Comparison of ENCODE assay signal across 8 cellular contexts in the genomic region with DNA sequence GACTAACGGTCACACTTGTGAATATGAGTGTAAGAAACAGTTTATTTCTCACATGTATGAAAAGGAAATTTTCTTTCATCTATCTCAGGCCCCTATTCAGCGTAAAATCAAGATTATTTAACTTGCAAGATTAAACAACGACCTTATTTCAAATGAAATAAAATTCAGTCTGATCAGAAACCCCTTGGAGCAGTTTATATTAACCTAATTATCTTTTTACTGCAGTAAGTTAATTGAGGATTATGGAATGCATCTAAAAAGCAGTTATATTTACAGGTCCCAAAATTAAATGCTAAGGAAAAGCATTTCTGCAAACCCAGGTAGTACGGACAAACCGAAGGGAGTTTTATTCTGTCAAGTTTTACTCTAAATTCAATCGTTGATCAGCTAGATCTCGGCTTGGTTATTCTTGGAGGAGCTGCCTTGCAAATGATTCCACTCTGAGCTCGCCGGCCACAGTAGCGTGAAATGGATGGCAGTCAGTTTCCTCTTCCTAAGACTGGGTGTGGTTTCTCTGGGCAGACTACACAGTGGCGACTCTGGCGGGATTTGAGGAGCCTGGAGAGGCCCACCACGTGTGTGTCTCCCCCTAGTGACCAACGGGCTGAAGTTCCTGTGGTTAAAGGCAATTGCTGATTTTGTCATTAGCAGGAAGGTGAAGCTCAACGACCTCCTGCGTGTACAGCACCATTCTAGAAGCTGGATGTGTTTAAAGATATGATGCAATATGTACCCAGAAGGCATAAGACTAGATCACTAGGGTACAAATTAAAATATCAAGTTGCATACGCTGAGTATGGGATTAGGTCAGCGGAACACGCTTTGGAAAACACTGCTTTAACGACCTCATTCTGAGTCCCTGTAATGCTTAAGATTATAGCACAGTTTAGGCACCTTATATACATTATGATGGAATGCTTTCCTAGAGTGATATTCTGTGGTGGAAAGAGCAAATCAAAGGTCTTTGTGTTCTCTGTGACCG. TPM values are rescaled to one million over a fixed set of nuclear protein-coding genes. Genes with fewer than 3 reads are reported as not detected.
DNase-seq lines count a peak whose midpoint lies in the region; ATAC-seq, FAIRE-seq and TF ChIP-seq lines count a peak whose summit lies in the region.

No MANE protein-coding gene starts in this region.

- TF ChIP-seq CTCF in C4-2B (conservative IDR thresholded peaks at IDR 0.05) (peak; percentile 91), dorsolateral prefrontal cortex (IDR thresholded peaks at IDR 0.05 in 54 of 56, conservative IDR thresholded peaks at IDR 0.05 in 2 of 56; ENCODE audit: low read depth in 1 of 56, partially characterized antibody in 56 of 56) (peak; percentile 75 to 94 (median 88)), right lobe of liver (IDR thresholded peaks at IDR 0.05) (peak; percentile 60 to 89 (median 86))

- DNase-seq in GM19239 (ENCODE audit: insufficient read length, low spot score) (peak; percentile 52), NCI-H524 (lab: John Stamatoyannopoulos, UW) (peak; percentile 77 to 95), dorsolateral prefrontal cortex (peak; percentile 61 to 89 (median 84)), right lobe of liver (peak; percentile 88 to 90 (median 89))
- DNase-seq in activated CD4-positive, alpha-beta T cell treated with anti-CD3 and anti-CD28 coated beads, Interleukin-2, amount 50 U/mL, for 1 hour, result peak; percentile 63
- DNase-seq in stimulated activated CD4-positive, alpha-beta T cell treated with anti-CD3 and anti-CD28 coated beads, Interleukin-4, amount 100 ng/mL, for 4 hours, result peak; percentile 61 to 68

- H3K27me3 ChIP-seq in dorsolateral prefrontal cortex, result no peaks in the 10 kb centered on the region
- no peaks in the 10 kb centered on the region for H3K27me3 ChIP-seq in right lobe of liver

- ATAC-seq in HG03457 (IDR thresholded peaks at IDR 0.05; ENCODE audit: unreplicated experiment), result peak; percentile 83
- ATAC-seq in right lobe of liver, result peak; percentile 96 to 98 (median 96)

- intact Hi-C loops in dorsolateral prefrontal cortex (cut with DNase I), result loop anchor here (2.0 to 10.0 kb wide), 4 partner anchors 18 to 302 kb away; a partner anchor contains a TSS
- intact Hi-C loops in right lobe of liver (cut with DNase I), result no loop called here

- H3K9me3 ChIP-seq in right lobe of liver, result no peaks in the 10 kb centered on the region

- peak; percentile 21 for TF ChIP-seq POLR2A in right lobe of liver (IDR thresholded peaks at IDR 0.05)

- FAIRE-seq in GM19239 (lab: Jason Lieb, UNC), result peak; percentile 97

- no peak overlapping the region for H3K27ac ChIP-seq in C4-2B
- peak overlapping the region in 53 of 59 donors; percentile 35 to 95 (median 87) for H3K27ac ChIP-seq in dorsolateral prefrontal cortex
- H3K27ac ChIP-seq in right lobe of liver, result peak overlapping the region; percentile 72 to 86 (median 83)

- no peaks in the 10 kb centered on the region for H3K36me3 ChIP-seq in right lobe of liver

- no peaks in the 10 kb centered on the region for H3K4me1 ChIP-seq in right lobe of liver

- 12% methylated on average over 21 of the region's 21 CpGs for WGBS in right lobe of liver (ENCODE audit: insufficient coverage, low coverage, low lambda C conversion rate, missing lambda C conversion rate)

- peak overlapping the region; percentile 58 to 88 (median 72) for H3K4me3 ChIP-seq in dorsolateral prefrontal cortex
- peak overlapping the region; percentile 60 to 69 (median 60) for H3K4me3 ChIP-seq in right lobe of liver

RNA-seq across cellular contexts. Expression of a gene that starts 36.4 kb away (rescaled TPM):
- total RNA-seq in dorsolateral prefrontal cortex (10 to 100 TPM; 39.3 to 68.9 (median 53.3) TPM), right lobe of liver (10 to 100 TPM; 11.2 to 20.5 (median 14.4) TPM)

RNA-seq across cellular contexts. Expression of a gene that starts 36.6 kb away (rescaled TPM):
- total RNA-seq in dorsolateral prefrontal cortex (10 to 100 TPM in 20 of 120 experiments, 1 to 10 TPM in 100; 3.6 to 14.0 (median 7.5) TPM), right lobe of liver (1 to 10 TPM in 5 of 6 experiments, under 1 TPM in 1; 0.80 to 2.8 (median 1.6) TPM)

Comparison
In these comparisons a context has a peak if more than half of its experiments do, and no peak if none do; other contexts are left out.
1. intact Hi-C loops: an anchor here in dorsolateral prefrontal cortex (2.0 to 10.0 kb wide); none called in right lobe of liver.